ENCODE assay signal across 32 cellular contexts in genomic region chr2:155141418-155141817, GRCh38.
DNase-seq lines count a peak whose midpoint lies in the region; ATAC-seq and TF ChIP-seq lines count a peak whose summit lies in the region.
"Had no signal": no experiment of that assay in that cellular context is flagged by ENCODE, and none has a peak within 500 bp of the region (broad histone marks: within the 10 kb centered on the region; RNA-seq: fewer than 3 reads in every experiment).

No MANE protein-coding gene starts in this region.

- TF ChIP-seq CTCF in GM12865 (IDR thresholded peaks at IDR 0.05; ENCODE audit: insufficient read depth, low read depth, low read length, missing control alignments) (no peak), gastroesophageal sphincter (IDR thresholded peaks at IDR 0.05) (no peak)

- H3K9me3 ChIP-seq in gastroesophageal sphincter = no peaks in the 10 kb centered on the region
- H3K9me3 ChIP-seq: ascending aorta, HAP-1, heart left ventricle, lower lobe of right lung had no signal

- no peak overlapping the region for H3K27ac ChIP-seq in gastroesophageal sphincter
- H3K27ac ChIP-seq: ascending aorta, cardiac muscle cell, heart left ventricle, lower lobe of right lung, PC-9 had no signal

- no peak for TF ChIP-seq POLR2A in gastroesophageal sphincter (IDR thresholded peaks at IDR 0.05)

- peak; percentile 37 for ATAC-seq in GM19455 (IDR thresholded peaks at IDR 0.05; ENCODE audit: unreplicated experiment)
- peak; percentile 19 for ATAC-seq in HG02678 (IDR thresholded peaks at IDR 0.05; ENCODE audit: unreplicated experiment)
- peak; percentile 26 for ATAC-seq in HG03520 (IDR thresholded peaks at IDR 0.05; ENCODE audit: unreplicated experiment)
- no peak for ATAC-seq in HG03095 (IDR thresholded peaks at IDR 0.05; ENCODE audit: unreplicated experiment)
- no peak for ATAC-seq in gastroesophageal sphincter
- ATAC-seq: activated CD4-positive, alpha-beta T cell treated with anti-CD3 and anti-CD28 coated beads for 36 hours; esophagus mucosa; heart left ventricle; lower lobe of right lung; naive thymus-derived CD8-positive, alpha-beta T cell; Right ventricle myocardium inferior had no signal

- H3K36me3 ChIP-seq in gastroesophageal sphincter = no peaks in the 10 kb centered on the region
- H3K36me3 ChIP-seq: ascending aorta, cardiac muscle cell, HAP-1, heart left ventricle, lower lobe of right lung had no signal

- no peaks in the 10 kb centered on the region for H3K27me3 ChIP-seq in gastroesophageal sphincter
- H3K27me3 ChIP-seq: ascending aorta, cardiac muscle cell, heart left ventricle had no signal

- H3K4me1 ChIP-seq in gastroesophageal sphincter = no peaks in the 10 kb centered on the region
- H3K4me1 ChIP-seq: ascending aorta, HAP-1, heart left ventricle, lower lobe of right lung had no signal

- H3K4me3 ChIP-seq in GM12865 (ENCODE audit: low read depth, low read length) (no peak overlapping the region), gastroesophageal sphincter (no peak overlapping the region)
- H3K4me3 ChIP-seq: ascending aorta, cardiac muscle cell, HAP-1, heart left ventricle, lower lobe of right lung, PC-9 had no signal

- 77 to 100% methylated on average over 1 to 3 of the region's 3 CpGs for WGBS in gastroesophageal sphincter (ENCODE audit: low coverage in 1 of 2), 2 donors

- DNase-seq in GM12865 (ENCODE audit: low read depth) (peak; percentile 38), amniotic stem cell (lab: John Stamatoyannopoulos, UW) (no peak), NCI-H2029 (lab: John Stamatoyannopoulos, UW) (no peak)
- DNase-seq: 8988T; activated CD4-positive, alpha-beta T cell treated with anti-CD3 and anti-CD28 coated beads for 36 hours; activated CD8-positive, alpha-beta memory T cell treated with anti-CD3 and anti-CD28 coated beads for 24 hours; activated effector memory CD4-positive, alpha-beta T cell treated with anti-CD3 and anti-CD28 coated beads, Interleukin-2, amount 50 U/mL, for 16 hours; activated naive CD8-positive, alpha-beta T cell treated with anti-CD3 and anti-CD28 coated beads for 36 hours; CD4-positive, alpha-beta T cell; cortex of kidney; endodermal cell; foreskin fibroblast; heart left ventricle; KBM-7; kidney glomerular epithelial cell; lower lobe of right lung; naive thymus-derived CD8-positive, alpha-beta T cell; NCI-H1436 treated with DMSO at 0.1 percent for 48 hours; NCI-H446 treated with DMSO at 0.1 percent for 48 hours; nucleus accumbens; PC-9; stimulated activated naive CD4-positive, alpha-beta T cell treated with Interleukin-2 at 50 U/mL for 16 hours had no signal

- no peak for TF ChIP-seq EP300 in gastroesophageal sphincter (IDR thresholded peaks at IDR 0.05)

Comparison
In these comparisons a context has a peak if more than half of its experiments do, and no peak if none do; other contexts are left out.
1. ATAC-seq: peak in GM19455 (single experiment), HG02678 (single experiment) and HG03520 (single experiment); none in HG03095 (single experiment) and gastroesophageal sphincter (single experiment).